In the genomic region with DNA sequence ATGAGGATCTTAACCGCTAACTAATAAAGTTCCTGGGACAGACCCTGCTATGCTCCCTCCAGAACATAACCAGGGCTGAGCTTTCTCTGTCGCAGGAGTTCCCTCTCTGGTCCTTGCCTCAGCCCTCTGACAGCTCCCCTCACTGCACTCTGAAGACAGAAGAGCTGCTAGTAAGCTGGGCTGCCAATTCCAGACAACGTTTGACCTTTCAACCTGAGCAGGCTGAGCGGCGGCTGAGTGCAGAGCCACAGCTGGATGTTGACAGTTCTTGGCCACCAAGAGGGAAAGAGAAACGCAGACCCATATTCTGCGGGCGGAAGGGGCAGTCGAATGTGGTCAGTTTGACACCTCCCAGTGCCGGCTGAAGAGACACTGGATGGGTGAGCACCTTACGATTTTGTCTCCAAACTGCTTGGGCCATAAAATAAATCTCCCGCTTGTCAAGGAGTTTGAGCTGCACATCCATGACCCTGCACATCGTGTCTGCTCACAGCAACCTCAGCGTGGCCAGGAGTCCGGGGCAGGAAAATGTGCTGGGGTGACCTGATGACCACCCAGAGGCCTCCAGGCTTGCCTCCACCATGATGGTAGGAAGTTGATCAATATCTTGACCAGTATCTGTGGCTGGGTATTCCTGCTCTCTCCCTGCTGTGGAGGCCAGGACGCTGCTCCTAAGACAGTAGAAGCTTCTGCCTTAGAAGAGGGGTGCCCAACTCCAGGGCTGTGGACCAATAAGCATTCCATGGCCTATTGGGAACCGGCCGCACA, we compare ENCODE assay signal across 1 cellular context.
TF ChIP-seq lines count a peak whose summit lies in the region.

No MANE protein-coding gene starts in this region.

TF ChIP-seq in HepG2, 621 proteins besides CTCF, POLR2A, EP300 and RAD21 (continued from another document and continues in another):
- TF ChIP-seq, protein P1, sequence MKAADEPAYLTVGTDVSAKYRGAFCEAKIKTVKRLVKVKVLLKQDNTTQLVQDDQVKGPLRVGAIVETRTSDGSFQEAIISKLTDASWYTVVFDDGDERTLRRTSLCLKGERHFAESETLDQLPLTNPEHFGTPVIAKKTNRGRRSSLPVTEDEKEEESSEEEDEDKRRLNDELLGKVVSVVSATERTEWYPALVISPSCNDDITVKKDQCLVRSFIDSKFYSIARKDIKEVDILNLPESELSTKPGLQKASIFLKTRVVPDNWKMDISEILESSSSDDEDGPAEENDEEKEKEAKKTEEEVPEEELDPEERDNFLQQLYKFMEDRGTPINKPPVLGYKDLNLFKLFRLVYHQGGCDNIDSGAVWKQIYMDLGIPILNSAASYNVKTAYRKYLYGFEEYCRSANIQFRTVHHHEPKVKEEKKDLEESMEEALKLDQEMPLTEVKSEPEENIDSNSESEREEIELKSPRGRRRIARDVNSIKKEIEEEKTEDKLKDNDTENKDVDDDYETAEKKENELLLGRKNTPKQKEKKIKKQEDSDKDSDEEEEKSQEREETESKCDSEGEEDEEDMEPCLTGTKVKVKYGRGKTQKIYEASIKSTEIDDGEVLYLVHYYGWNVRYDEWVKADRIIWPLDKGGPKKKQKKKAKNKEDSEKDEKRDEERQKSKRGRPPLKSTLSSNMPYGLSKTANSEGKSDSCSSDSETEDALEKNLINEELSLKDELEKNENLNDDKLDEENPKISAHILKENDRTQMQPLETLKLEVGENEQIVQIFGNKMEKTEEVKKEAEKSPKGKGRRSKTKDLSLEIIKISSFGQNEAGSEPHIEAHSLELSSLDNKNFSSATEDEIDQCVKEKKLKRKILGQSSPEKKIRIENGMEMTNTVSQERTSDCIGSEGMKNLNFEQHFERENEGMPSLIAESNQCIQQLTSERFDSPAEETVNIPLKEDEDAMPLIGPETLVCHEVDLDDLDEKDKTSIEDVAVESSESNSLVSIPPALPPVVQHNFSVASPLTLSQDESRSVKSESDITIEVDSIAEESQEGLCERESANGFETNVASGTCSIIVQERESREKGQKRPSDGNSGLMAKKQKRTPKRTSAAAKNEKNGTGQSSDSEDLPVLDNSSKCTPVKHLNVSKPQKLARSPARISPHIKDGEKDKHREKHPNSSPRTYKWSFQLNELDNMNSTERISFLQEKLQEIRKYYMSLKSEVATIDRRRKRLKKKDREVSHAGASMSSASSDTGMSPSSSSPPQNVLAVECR (CRISPR knock-in tag; IDR thresholded peaks at IDR 0.05; ENCODE audit: borderline replicate concordance), result peak; percentile 54; the same call in 1 of the 2 replicates
- peak; percentile 76 for TF ChIP-seq HNF4A (CRISPR knock-in tag; IDR thresholded peaks at IDR 0.05)
- TF ChIP-seq, protein P2, sequence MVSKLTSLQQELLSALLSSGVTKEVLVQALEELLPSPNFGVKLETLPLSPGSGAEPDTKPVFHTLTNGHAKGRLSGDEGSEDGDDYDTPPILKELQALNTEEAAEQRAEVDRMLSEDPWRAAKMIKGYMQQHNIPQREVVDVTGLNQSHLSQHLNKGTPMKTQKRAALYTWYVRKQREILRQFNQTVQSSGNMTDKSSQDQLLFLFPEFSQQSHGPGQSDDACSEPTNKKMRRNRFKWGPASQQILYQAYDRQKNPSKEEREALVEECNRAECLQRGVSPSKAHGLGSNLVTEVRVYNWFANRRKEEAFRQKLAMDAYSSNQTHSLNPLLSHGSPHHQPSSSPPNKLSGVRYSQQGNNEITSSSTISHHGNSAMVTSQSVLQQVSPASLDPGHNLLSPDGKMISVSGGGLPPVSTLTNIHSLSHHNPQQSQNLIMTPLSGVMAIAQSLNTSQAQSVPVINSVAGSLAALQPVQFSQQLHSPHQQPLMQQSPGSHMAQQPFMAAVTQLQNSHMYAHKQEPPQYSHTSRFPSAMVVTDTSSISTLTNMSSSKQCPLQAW (CRISPR knock-in tag; IDR thresholded peaks at IDR 0.05), result 0 out of 2 replicates have a peak, but pooled peaks have one; percentile 43
- TF ChIP-seq, protein P3, sequence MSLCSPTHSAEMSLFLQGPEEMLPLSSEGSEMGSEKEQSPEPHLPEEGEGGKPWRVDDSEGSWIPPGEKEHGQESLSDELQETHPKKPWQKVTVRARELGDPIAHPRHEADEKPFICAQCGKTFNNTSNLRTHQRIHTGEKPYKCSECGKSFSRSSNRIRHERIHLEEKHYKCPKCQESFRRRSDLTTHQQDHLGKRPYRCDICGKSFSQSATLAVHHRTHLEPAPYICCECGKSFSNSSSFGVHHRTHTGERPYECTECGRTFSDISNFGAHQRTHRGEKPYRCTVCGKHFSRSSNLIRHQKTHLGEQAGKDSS (CRISPR knock-in tag; IDR thresholded peaks at IDR 0.05; ENCODE audit: borderline replicate concordance, low read depth), result peak; percentile 75; the same call in 1 of the 2 replicates
- 0 out of 2 replicates have a peak, but pooled peaks have one; percentile 29 for TF ChIP-seq ZNF124 (CRISPR knock-in tag; IDR thresholded peaks at IDR 0.05)
- TF ChIP-seq PHF20 (CRISPR knock-in tag; IDR thresholded peaks at IDR 0.05), result no peak
- TF ChIP-seq, protein P4, sequence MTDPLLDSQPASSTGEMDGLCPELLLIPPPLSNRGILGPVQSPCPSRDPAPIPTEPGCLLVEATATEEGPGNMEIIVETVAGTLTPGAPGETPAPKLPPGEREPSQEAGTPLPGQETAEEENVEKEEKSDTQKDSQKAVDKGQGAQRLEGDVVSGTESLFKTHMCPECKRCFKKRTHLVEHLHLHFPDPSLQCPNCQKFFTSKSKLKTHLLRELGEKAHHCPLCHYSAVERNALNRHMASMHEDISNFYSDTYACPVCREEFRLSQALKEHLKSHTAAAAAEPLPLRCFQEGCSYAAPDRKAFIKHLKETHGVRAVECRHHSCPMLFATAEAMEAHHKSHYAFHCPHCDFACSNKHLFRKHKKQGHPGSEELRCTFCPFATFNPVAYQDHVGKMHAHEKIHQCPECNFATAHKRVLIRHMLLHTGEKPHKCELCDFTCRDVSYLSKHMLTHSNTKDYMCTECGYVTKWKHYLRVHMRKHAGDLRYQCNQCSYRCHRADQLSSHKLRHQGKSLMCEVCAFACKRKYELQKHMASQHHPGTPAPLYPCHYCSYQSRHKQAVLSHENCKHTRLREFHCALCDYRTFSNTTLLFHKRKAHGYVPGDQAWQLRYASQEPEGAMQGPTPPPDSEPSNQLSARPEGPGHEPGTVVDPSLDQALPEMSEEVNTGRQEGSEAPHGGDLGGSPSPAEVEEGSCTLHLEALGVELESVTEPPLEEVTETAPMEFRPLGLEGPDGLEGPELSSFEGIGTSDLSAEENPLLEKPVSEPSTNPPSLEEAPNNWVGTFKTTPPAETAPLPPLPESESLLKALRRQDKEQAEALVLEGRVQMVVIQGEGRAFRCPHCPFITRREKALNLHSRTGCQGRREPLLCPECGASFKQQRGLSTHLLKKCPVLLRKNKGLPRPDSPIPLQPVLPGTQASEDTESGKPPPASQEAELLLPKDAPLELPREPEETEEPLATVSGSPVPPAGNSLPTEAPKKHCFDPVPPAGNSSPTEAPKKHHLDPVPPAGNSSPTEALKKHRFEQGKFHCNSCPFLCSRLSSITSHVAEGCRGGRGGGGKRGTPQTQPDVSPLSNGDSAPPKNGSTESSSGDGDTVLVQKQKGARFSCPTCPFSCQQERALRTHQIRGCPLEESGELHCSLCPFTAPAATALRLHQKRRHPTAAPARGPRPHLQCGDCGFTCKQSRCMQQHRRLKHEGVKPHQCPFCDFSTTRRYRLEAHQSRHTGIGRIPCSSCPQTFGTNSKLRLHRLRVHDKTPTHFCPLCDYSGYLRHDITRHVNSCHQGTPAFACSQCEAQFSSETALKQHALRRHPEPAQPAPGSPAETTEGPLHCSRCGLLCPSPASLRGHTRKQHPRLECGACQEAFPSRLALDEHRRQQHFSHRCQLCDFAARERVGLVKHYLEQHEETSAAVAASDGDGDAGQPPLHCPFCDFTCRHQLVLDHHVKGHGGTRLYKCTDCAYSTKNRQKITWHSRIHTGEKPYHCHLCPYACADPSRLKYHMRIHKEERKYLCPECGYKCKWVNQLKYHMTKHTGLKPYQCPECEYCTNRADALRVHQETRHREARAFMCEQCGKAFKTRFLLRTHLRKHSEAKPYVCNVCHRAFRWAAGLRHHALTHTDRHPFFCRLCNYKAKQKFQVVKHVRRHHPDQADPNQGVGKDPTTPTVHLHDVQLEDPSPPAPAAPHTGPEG (CRISPR knock-in tag; IDR thresholded peaks at IDR 0.05), result peak; percentile 45; the same call in 1 of the 2 replicates
- 0 out of 2 replicates have a peak, but pooled peaks have one; percentile 34 for TF ChIP-seq GATAD1 (CRISPR knock-in tag; IDR thresholded peaks at IDR 0.05)
- TF ChIP-seq NR2C2 (CRISPR knock-in tag; IDR thresholded peaks at IDR 0.05; ENCODE audit: borderline replicate concordance), result peak; percentile 94
- TF ChIP-seq, protein P5, sequence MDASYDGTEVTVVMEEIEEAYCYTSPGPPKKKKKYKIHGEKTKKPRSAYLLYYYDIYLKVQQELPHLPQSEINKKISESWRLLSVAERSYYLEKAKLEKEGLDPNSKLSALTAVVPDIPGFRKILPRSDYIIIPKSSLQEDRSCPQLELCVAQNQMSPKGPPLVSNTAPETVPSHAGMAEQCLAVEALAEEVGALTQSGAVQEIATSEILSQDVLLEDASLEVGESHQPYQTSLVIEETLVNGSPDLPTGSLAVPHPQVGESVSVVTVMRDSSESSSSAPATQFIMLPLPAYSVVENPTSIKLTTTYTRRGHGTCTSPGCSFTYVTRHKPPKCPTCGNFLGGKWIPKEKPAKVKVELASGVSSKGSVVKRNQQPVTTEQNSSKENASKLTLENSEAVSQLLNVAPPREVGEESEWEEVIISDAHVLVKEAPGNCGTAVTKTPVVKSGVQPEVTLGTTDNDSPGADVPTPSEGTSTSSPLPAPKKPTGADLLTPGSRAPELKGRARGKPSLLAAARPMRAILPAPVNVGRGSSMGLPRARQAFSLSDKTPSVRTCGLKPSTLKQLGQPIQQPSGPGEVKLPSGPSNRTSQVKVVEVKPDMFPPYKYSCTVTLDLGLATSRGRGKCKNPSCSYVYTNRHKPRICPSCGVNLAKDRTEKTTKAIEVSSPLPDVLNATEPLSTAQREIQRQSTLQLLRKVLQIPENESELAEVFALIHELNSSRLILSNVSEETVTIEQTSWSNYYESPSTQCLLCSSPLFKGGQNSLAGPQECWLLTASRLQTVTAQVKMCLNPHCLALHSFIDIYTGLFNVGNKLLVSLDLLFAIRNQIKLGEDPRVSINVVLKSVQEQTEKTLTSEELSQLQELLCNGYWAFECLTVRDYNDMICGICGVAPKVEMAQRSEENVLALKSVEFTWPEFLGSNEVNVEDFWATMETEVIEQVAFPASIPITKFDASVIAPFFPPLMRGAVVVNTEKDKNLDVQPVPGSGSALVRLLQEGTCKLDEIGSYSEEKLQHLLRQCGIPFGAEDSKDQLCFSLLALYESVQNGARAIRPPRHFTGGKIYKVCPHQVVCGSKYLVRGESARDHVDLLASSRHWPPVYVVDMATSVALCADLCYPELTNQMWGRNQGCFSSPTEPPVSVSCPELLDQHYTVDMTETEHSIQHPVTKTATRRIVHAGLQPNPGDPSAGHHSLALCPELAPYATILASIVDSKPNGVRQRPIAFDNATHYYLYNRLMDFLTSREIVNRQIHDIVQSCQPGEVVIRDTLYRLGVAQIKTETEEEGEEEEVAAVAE (CRISPR knock-in tag; IDR thresholded peaks at IDR 0.05; ENCODE audit: borderline replicate concordance), result peak; percentile 36; the same call in 1 of the 2 replicates
- TF ChIP-seq ZFYVE20 (CRISPR knock-in tag; IDR thresholded peaks at IDR 0.05; ENCODE audit: borderline replicate concordance, low read depth), result no peak
- TF ChIP-seq, protein P6, sequence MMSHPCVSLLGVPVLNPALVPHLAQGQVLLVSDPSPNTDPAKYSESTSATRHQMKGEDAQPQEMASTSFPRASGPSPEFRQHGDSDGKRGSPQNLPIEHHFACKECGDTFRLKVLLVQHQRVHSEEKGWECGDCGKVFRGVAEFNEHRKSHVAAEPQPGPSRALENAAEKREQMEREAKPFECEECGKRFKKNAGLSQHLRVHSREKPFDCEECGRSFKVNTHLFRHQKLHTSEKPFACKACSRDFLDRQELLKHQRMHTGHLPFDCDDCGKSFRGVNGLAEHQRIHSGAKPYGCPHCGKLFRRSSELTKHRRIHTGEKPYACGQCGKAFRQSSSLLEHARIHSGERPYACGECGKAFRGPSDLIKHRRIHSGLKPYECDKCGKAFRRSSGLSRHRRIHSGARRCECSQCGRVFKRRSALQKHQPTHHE (CRISPR knock-in tag; IDR thresholded peaks at IDR 0.05; ENCODE audit: borderline replicate concordance), result 0 out of 2 replicates have a peak, but pooled peaks have one; percentile 39
- peak; percentile 51 for TF ChIP-seq MEIS2 (CRISPR knock-in tag; IDR thresholded peaks at IDR 0.05)
- TF ChIP-seq POLR2AphosphoS2 (IDR thresholded peaks at IDR 0.05; ENCODE audit: low read depth, low read length), result no peak
- TF ChIP-seq ZNF256 (CRISPR knock-in tag; conservative IDR thresholded peaks at IDR 0.05), result 0 out of 2 replicates have a peak, but pooled peaks have one; percentile 28
- TF ChIP-seq, protein P7, sequence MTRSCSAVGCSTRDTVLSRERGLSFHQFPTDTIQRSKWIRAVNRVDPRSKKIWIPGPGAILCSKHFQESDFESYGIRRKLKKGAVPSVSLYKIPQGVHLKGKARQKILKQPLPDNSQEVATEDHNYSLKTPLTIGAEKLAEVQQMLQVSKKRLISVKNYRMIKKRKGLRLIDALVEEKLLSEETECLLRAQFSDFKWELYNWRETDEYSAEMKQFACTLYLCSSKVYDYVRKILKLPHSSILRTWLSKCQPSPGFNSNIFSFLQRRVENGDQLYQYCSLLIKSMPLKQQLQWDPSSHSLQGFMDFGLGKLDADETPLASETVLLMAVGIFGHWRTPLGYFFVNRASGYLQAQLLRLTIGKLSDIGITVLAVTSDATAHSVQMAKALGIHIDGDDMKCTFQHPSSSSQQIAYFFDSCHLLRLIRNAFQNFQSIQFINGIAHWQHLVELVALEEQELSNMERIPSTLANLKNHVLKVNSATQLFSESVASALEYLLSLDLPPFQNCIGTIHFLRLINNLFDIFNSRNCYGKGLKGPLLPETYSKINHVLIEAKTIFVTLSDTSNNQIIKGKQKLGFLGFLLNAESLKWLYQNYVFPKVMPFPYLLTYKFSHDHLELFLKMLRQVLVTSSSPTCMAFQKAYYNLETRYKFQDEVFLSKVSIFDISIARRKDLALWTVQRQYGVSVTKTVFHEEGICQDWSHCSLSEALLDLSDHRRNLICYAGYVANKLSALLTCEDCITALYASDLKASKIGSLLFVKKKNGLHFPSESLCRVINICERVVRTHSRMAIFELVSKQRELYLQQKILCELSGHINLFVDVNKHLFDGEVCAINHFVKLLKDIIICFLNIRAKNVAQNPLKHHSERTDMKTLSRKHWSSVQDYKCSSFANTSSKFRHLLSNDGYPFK (CRISPR knock-in tag; IDR thresholded peaks at IDR 0.05; ENCODE audit: borderline replicate concordance), result peak; percentile 50; the same call in 1 of the 2 replicates
- no peak for TF ChIP-seq ZNF333 (CRISPR knock-in tag; IDR thresholded peaks at IDR 0.05; ENCODE audit: borderline replicate concordance)
- TF ChIP-seq ZNF180 (CRISPR knock-in tag; IDR thresholded peaks at IDR 0.05; ENCODE audit: borderline replicate concordance, low read depth), result no peak
- no peak; the same call in 1 of the 2 replicates for TF ChIP-seq ZNF644 (CRISPR knock-in tag; IDR thresholded peaks at IDR 0.05; ENCODE audit: low read depth)
- TF ChIP-seq, protein P8, sequence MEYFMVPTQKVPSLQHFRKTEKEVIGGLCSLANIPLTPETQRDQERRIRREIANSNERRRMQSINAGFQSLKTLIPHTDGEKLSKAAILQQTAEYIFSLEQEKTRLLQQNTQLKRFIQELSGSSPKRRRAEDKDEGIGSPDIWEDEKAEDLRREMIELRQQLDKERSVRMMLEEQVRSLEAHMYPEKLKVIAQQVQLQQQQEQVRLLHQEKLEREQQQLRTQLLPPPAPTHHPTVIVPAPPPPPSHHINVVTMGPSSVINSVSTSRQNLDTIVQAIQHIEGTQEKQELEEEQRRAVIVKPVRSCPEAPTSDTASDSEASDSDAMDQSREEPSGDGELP (IDR thresholded peaks at IDR 0.05; ENCODE audit: borderline replicate concordance, low read depth), result peak; percentile 91
- TF ChIP-seq MEIS1 (CRISPR knock-in tag; IDR thresholded peaks at IDR 0.05; ENCODE audit: borderline replicate concordance), result peak; percentile 67
- peak; percentile 27; the same call in 1 of the 2 replicates for TF ChIP-seq FOXO1 (CRISPR knock-in tag; IDR thresholded peaks at IDR 0.05)
- TF ChIP-seq RFXAP (CRISPR knock-in tag; IDR thresholded peaks at IDR 0.05; ENCODE audit: borderline replicate concordance), result peak; percentile 33; the same call in 1 of the 2 replicates
- TF ChIP-seq DMAP1 (CRISPR knock-in tag; IDR thresholded peaks at IDR 0.05), result peak; percentile 27; the same call in 1 of the 2 replicates
- TF ChIP-seq NR2F1 (CRISPR knock-in tag; IDR thresholded peaks at IDR 0.05), result peak; percentile 73 to 92
